35 cellular contexts compared by ENCODE assay signal in genomic region chr7:73376671-73377412, GRCh38. TPM values are rescaled to one million over a fixed set of nuclear protein-coding genes. Genes with fewer than 3 reads are reported as not detected.
"Had no signal": no experiment of that assay in that cellular context is flagged by ENCODE, and none has a peak within 500 bp of the region (broad histone marks: within the 10 kb centered on the region; RNA-seq: fewer than 3 reads in every experiment).

No MANE protein-coding gene starts in this region.

- DNase-seq: activated CD4-positive, alpha-beta T cell treated with anti-CD3 and anti-CD28 coated beads, Interleukin-2, amount 10 ng/mL, durations not matched to agents 24 days and 14 days; activated CD4-positive, alpha-beta T cell treated with anti-CD3 and anti-CD28 coated beads, Interleukin-2, amount 50 U/mL, for 4 hours; activated CD8-positive, alpha-beta T cell treated with anti-CD3 and anti-CD28 coated beads for 36 hours; activated gamma-delta T cell; activated naive CD4-positive, alpha-beta T cell treated with Interleukin-2 at 50 U/mL for 16 hours; activated naive CD8-positive, alpha-beta T cell treated with anti-CD3 and anti-CD28 coated beads, Interleukin-2, amount 50 U/mL, for 24 hours; activated T-cell treated with anti-CD3 and anti-CD28 coated beads, Interleukin-2, amount 50 U/mL, for 1 hour; activated T-cell treated with anti-CD3 and anti-CD28 coated beads, Interleukin-2, amount 50 U/mL, for 72 hours; anterior cingulate cortex; central memory CD4-positive, alpha-beta T cell; NCI-H1092 treated with DMSO at 0.1 percent for 48 hours; NCI-H1417; NCI-H146; NCI-H187; NCI-H2029 treated with DMSO at 0.1 percent for 48 hours; NCI-H2107; NCI-H2171; NCI-H510A; NCI-H526; NCI-H748 treated with DMSO at 0.1 percent for 48 hours; NK-92 treated with Interleukin-12 subunit alpha and Interleukin-12 subunit beta, amount 100 ng/mL, for 24 hours; PC-9; Right ventricle myocardium superior; T1000; WERI-Rb-1 had no signal

- H3K4me2 ChIP-seq: PC-9 had no signal

- H3K4me3 Mint-ChIP-seq: activated CD4-positive, alpha-beta T cell treated with anti-CD3 and anti-CD28 coated beads, Interleukin-2, amount 10 ng/mL, durations not matched to agents 24 days and 14 days; activated CD8-positive, alpha-beta T cell treated with anti-CD3 and anti-CD28 coated beads for 36 hours; activated naive CD8-positive, alpha-beta T cell; activated naive CD8-positive, alpha-beta T cell treated with anti-CD3 and anti-CD28 coated beads, Interleukin-2, amount 50 U/mL, for 24 hours; brain had no signal

- H3K4me1 Mint-ChIP-seq: activated CD4-positive, alpha-beta T cell treated with anti-CD3 and anti-CD28 coated beads, Interleukin-2, amount 10 ng/mL, durations not matched to agents 24 days and 14 days; activated naive CD8-positive, alpha-beta T cell treated with anti-CD3 and anti-CD28 coated beads, Interleukin-2, amount 50 U/mL, for 24 hours; brain had no signal

- H3K36me3 ChIP-seq: WERI-Rb-1 had no signal

- H3K27ac Mint-ChIP-seq: activated CD4-positive, alpha-beta T cell treated with anti-CD3 and anti-CD28 coated beads, Interleukin-2, amount 10 ng/mL, durations not matched to agents 24 days and 14 days; activated CD8-positive, alpha-beta T cell treated with anti-CD3 and anti-CD28 coated beads for 36 hours; activated naive CD8-positive, alpha-beta T cell; activated naive CD8-positive, alpha-beta T cell treated with anti-CD3 and anti-CD28 coated beads, Interleukin-2, amount 50 U/mL, for 24 hours; activated T-cell treated with anti-CD3 and anti-CD28 coated beads, Interleukin-2, amount 50 U/mL, for 72 hours; activated T-helper 2 cell treated with anti-CD3 and anti-CD28 coated beads, Interferon-gamma antibody, Interleukin-2, Interleukin-4, amounts not matched to agents 10 μg/mL and 5 μg/mL and 100 μg/mL, durations not matched to agents 14 hours and 24 hours and 36 hours; brain had no signal

- H3K9me3 Mint-ChIP-seq: activated CD8-positive, alpha-beta T cell treated with anti-CD3 and anti-CD28 coated beads for 36 hours; activated naive CD8-positive, alpha-beta T cell treated with anti-CD3 and anti-CD28 coated beads, Interleukin-2, amount 50 U/mL, for 24 hours; activated T-cell treated with anti-CD3 and anti-CD28 coated beads, Interleukin-2, amount 50 U/mL, for 72 hours; activated T-helper 2 cell treated with anti-CD3 and anti-CD28 coated beads, Interferon-gamma antibody, Interleukin-2, Interleukin-4, amounts not matched to agents 10 μg/mL and 5 μg/mL and 100 μg/mL, durations not matched to agents 14 hours and 24 hours and 36 hours had no signal

- H2AFZ ChIP-seq: PC-9 had no signal

- H3K27ac ChIP-seq: PC-9, SK-N-MC, WERI-Rb-1 had no signal

- H3K36me3 Mint-ChIP-seq: activated naive CD8-positive, alpha-beta T cell; brain had no signal

- ATAC-seq: activated CD8-positive, alpha-beta T cell treated with anti-CD3 and anti-CD28 coated beads for 36 hours; activated naive CD8-positive, alpha-beta T cell treated with anti-CD3 and anti-CD28 coated beads, Interleukin-2, amount 50 U/mL, for 24 hours; activated T-cell treated with anti-CD3 and anti-CD28 coated beads, Interleukin-2, amount 50 U/mL, for 72 hours had no signal

- H3K4me3 ChIP-seq: PC-9, SK-N-MC had no signal

RNA-seq across cellular contexts. Expression of gene FKBP6, which starts 48.9 kb away (rescaled TPM):
- total RNA-seq: activated CD4-positive, alpha-beta T cell treated with anti-CD3 and anti-CD28 coated beads, Interleukin-2, amount 10 ng/mL, durations not matched to agents 24 days and 14 days; activated CD8-positive, alpha-beta memory T cell treated with anti-CD3 and anti-CD28 coated beads for 36 hours; activated CD8-positive, alpha-beta T cell treated with anti-CD3 and anti-CD28 coated beads for 36 hours; activated T-cell treated with anti-CD3 and anti-CD28 coated beads, Interleukin-2, amount 50 U/mL, for 72 hours; activated T-helper 2 cell treated with anti-CD3 and anti-CD28 coated beads, Interferon-gamma antibody, Interleukin-2, Interleukin-4, amounts not matched to agents 10 μg/mL and 5 μg/mL and 100 μg/mL, durations not matched to agents 14 hours and 24 hours and 36 hours; bronchial epithelial cell; M059J; OCI-LY7; PC-9; Right ventricle myocardium superior; T-helper 1 cell treated with Interleukin-12 subunit alpha and Interleukin-12 subunit beta and Interleukin-4 antibody, amounts not matched to agents 30 ng/mL and 1 ng/mL, for 36 hours; T-helper 2 cell treated with Interferon-gamma antibody and Interleukin-4, amounts not matched to agents 100 ng/mL and 5 ng/mL, for 36 hours had no signal

RNA-seq across cellular contexts. Expression of gene TRIM50, which starts 49.0 kb away (rescaled TPM):
- total RNA-seq: activated CD4-positive, alpha-beta T cell treated with anti-CD3 and anti-CD28 coated beads, Interleukin-2, amount 10 ng/mL, durations not matched to agents 24 days and 14 days; activated CD8-positive, alpha-beta memory T cell treated with anti-CD3 and anti-CD28 coated beads for 36 hours; activated CD8-positive, alpha-beta T cell treated with anti-CD3 and anti-CD28 coated beads for 36 hours; activated T-cell treated with anti-CD3 and anti-CD28 coated beads, Interleukin-2, amount 50 U/mL, for 72 hours; activated T-helper 2 cell treated with anti-CD3 and anti-CD28 coated beads, Interferon-gamma antibody, Interleukin-2, Interleukin-4, amounts not matched to agents 10 μg/mL and 5 μg/mL and 100 μg/mL, durations not matched to agents 14 hours and 24 hours and 36 hours; bronchial epithelial cell; M059J; PC-9; T-helper 1 cell treated with Interleukin-12 subunit alpha and Interleukin-12 subunit beta and Interleukin-4 antibody, amounts not matched to agents 30 ng/mL and 1 ng/mL, for 36 hours; T-helper 2 cell treated with Interferon-gamma antibody and Interleukin-4, amounts not matched to agents 100 ng/mL and 5 ng/mL, for 36 hours had no signal

RNA-seq across cellular contexts. Expression of gene FZD9, which starts 56.7 kb away (rescaled TPM):
- total RNA-seq: OCI-LY7; T-helper 1 cell treated with Interleukin-12 subunit alpha and Interleukin-12 subunit beta and Interleukin-4 antibody, amounts not matched to agents 30 ng/mL and 1 ng/mL, for 36 hours; T-helper 2 cell treated with Interferon-gamma antibody and Interleukin-4, amounts not matched to agents 100 ng/mL and 5 ng/mL, for 36 hours had no signal
